ENCODE assay signal across 8 cellular contexts in the genomic region with DNA sequence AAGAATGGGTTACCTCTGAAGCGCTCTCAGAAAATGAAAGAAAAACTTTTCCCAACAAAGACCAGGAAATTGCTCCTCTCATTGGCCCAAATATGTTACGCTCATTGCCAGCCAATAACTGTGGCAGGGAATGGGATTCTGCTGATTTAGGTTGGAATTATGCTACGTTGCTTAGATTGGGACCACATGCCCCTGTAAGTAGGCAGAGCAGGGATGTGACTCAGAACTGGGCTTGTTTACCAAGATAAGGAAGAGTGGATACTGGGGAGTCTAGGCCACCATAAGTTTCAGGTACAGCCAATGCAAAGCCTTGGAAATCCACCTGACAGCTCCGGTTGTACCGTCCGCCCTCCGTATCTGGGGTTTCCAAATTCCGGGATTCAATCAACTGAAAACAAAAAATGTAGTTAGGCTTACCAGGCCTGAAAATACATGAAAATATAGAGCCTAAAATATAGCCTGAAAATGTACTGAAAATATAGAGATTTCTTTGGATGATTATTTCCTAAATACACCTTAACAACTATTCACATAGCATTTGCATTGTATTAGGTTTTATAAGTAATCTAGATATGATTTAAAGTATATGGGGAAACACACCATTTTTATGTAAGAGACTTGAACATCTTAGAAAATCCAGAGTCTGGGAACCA. TPM values are rescaled to one million over a fixed set of nuclear protein-coding genes. Genes with fewer than 3 reads are reported as not detected.
A peak's percentile ranks its signal among the peaks of the same experiment; 100 is the strongest.
DNase-seq lines count a peak whose midpoint lies in the region; ATAC-seq and TF ChIP-seq lines count a peak whose summit lies in the region.

No MANE protein-coding gene starts in this region.

- H3K4me2 ChIP-seq in Karpas-422 (ENCODE audit: low read depth, low read length, poor library complexity, severe bottlenecking): peak overlapping the region; percentile 82

- no peaks in the 10 kb centered on the region for H3K36me3 Mint-ChIP-seq in natural killer cell

- H3K4me3 ChIP-seq in AG10803 (ENCODE audit: low read length) (peak overlapping the region; percentile 88), Karpas-422 (ENCODE audit: low read length) (peak overlapping the region; percentile 87), colonic mucosa (peak overlapping the region; percentile 91)

- 0 out of 2 replicates have a peak overlapping the region, but pooled peaks have one; percentile 94 for H3K9ac ChIP-seq in Karpas-422 (ENCODE audit: low read length)
- peak overlapping the region in 1 of 2 donors; percentile 20 for H3K9ac ChIP-seq in colonic mucosa (ENCODE audit: low read depth in 2 of 2, low read length in 2 of 2)

- no peaks in the 10 kb centered on the region for H3K27me3 Mint-ChIP-seq in natural killer cell (ENCODE audit: low read depth in 2 of 2)

- H3K9me3 Mint-ChIP-seq in natural killer cell: no peaks in the 10 kb centered on the region

- peak overlapping the region; percentile 93 to 94 for H3K27ac Mint-ChIP-seq in natural killer cell

- H3K4me1 ChIP-seq in Karpas-422 (ENCODE audit: low read length) (peaks cover 26% of the 10 kb centered on the region), colonic mucosa (no peaks in the 10 kb centered on the region)

- DNase-seq in AG10803 (ENCODE audit: low read depth) (no peak), Karpas-422 (no peak), colonic mucosa (no peak), natural killer cell (no peak), T1000 (lab: John Stamatoyannopoulos, UW) (no peak), NCI-H1092 (lab: John Stamatoyannopoulos, UW) (no peak)
- no peak for DNase-seq in stimulated activated CD4-positive, alpha-beta T cell treated with anti-CD3 and anti-CD28 coated beads, Interleukin-4, amount 100 ng/mL, for 24 hours

- H3K9me2 ChIP-seq in Karpas-422 (replicated peaks; ENCODE audit: insufficient read depth, low read length): no peaks in the 10 kb centered on the region

- H3K36me3 ChIP-seq in Karpas-422 (ENCODE audit: insufficient read depth, low read length): peaks cover 1% of the 10 kb centered on the region; the same call in 1 of the 2 replicates
- H3K36me3 ChIP-seq in colonic mucosa: no peaks in the 10 kb centered on the region

- peaks cover 30% of the 10 kb centered on the region for H3K79me2 ChIP-seq in Karpas-422 (ENCODE audit: low read length)

- ATAC-seq in natural killer cell (no peak), GM21367 (IDR thresholded peaks at IDR 0.05; ENCODE audit: unreplicated experiment) (no peak)

- no peaks in the 10 kb centered on the region for H3K9me3 ChIP-seq in Karpas-422 (ENCODE audit: low read length)
- no peaks in the 10 kb centered on the region for H3K9me3 ChIP-seq in colonic mucosa

- TF ChIP-seq CTCF in AG10803 (conservative IDR thresholded peaks at IDR 0.05; ENCODE audit: low read length) (no peak), colonic mucosa (IDR thresholded peaks at IDR 0.05) (no peak), natural killer cell (IDR thresholded peaks at IDR 0.05) (no peak)

- H3K27ac ChIP-seq in Karpas-422 (ENCODE audit: low read length) (no peak overlapping the region), colonic mucosa (no peak overlapping the region)

- no peaks in the 10 kb centered on the region for H4K20me1 ChIP-seq in Karpas-422 (ENCODE audit: insufficient read depth, low read depth, low read length)

- no peak overlapping the region for H2AFZ ChIP-seq in Karpas-422 (ENCODE audit: low read length)

- H3K4me1 Mint-ChIP-seq in natural killer cell: peaks cover 30 to 35% of the 10 kb centered on the region in 2 donors

- intact Hi-C loops in colonic mucosa (cut with DNase I) (loop anchor here (5.0 kb wide), 1 partner anchor 220 kb away; no protein-coding TSS in a partner anchor), natural killer cell (cut with micrococcal nuclease) (no loop called here)

- H3K27me3 ChIP-seq in Karpas-422 (ENCODE audit: low read length) (no peaks in the 10 kb centered on the region), colonic mucosa (no peaks in the 10 kb centered on the region)

- peak overlapping the region; percentile 89 for H3K4me3 Mint-ChIP-seq in natural killer cell

RNA-seq across cellular contexts. Expression of a gene that starts 1.5 kb away (rescaled TPM):
- 189 and 287 TPM in 2 replicates for total RNA-seq in Karpas-422 (2014; rRNA removed; shearing (Covaris generic); ENCODE audit: low replicate concordance)
- total RNA-seq in colonic mucosa (10 to 100 TPM; 68.7 to 76.3 TPM), natural killer cell (100 to 1,000 TPM in 2 of 3 donors, 10 to 100 TPM in 1; 84.1 to 111 (median 107) TPM)
